13 cellular contexts compared by ENCODE assay signal in genomic region chr5:177040814-177041410, GRCh38. TPM values are rescaled to one million over a fixed set of nuclear protein-coding genes. Genes with fewer than 3 reads are reported as not detected.
DNase-seq lines count a peak whose midpoint lies in the region; ATAC-seq and TF ChIP-seq lines count a peak whose summit lies in the region.
"Had no signal": no experiment of that assay in that cellular context is flagged by ENCODE, and none has a peak within 500 bp of the region (broad histone marks: within the 10 kb centered on the region; RNA-seq: fewer than 3 reads in every experiment).

No MANE protein-coding gene starts in this region.

- ATAC-seq in GM21529 (IDR thresholded peaks at IDR 0.05; ENCODE audit: unreplicated experiment) (no peak), HG03520 (IDR thresholded peaks at IDR 0.05; ENCODE audit: unreplicated experiment) (no peak)
- ATAC-seq: left ventricle myocardium superior had no signal

- peak overlapping the region; percentile 7 for H3K27ac ChIP-seq in muscle layer of colon (ENCODE audit: low read depth, low read length)
- H3K27ac ChIP-seq: hepatocyte, uterus had no signal

- H3K4me1 Mint-ChIP-seq in HFFc6 (ENCODE audit: low read depth), result peaks cover 10% of the 10 kb centered on the region; the same call in 1 of the 2 replicates

- no peaks in the 10 kb centered on the region for H3K9me3 Mint-ChIP-seq in HFFc6

- H3K27me3 Mint-ChIP-seq in HFFc6 (ENCODE audit: insufficient read depth), result no peaks in the 10 kb centered on the region

- peaks cover 15% of the 10 kb centered on the region for H3K4me1 ChIP-seq in muscle layer of colon (ENCODE audit: insufficient read depth, low read length)
- H3K4me1 ChIP-seq: uterus had no signal

- H3K27ac Mint-ChIP-seq in HFFc6, result no peak overlapping the region; the same call in 1 of the 2 replicates

- H3K36me3 Mint-ChIP-seq in HFFc6 (ENCODE audit: low read depth), result peaks cover 12% of the 10 kb centered on the region

- no peak overlapping the region for H3K4me3 Mint-ChIP-seq in HFFc6

- no peaks in the 10 kb centered on the region for H3K27me3 ChIP-seq in muscle layer of colon (ENCODE audit: control insufficient read depth in 1 of 2, insufficient read depth in 2 of 2, low read length in 2 of 2)
- H3K27me3 ChIP-seq: hepatocyte, uterus had no signal

- DNase-seq in AG08395 (ENCODE audit: low spot score) (peak; percentile 78), HFFc6 (peak; percentile 38), cardiac fibroblast (ENCODE audit: low read depth in 2 of 2) (peak; percentile 17 to 63), NCI-H1417 treated with DMSO at 0.1 percent for 48 hours (lab: John Stamatoyannopoulos, UW) (no peak), medulla oblongata (ENCODE audit: extremely low spot score) (no peak)
- DNase-seq: left ventricle myocardium superior, NCI-H1105, NCI-H82 had no signal

- no peak overlapping the region for H3K4me3 ChIP-seq in cardiac fibroblast (replicated peaks in 1 of 2; ENCODE audit: low read depth in 2 of 2, low read length in 2 of 2)
- H3K4me3 ChIP-seq in muscle layer of colon (ENCODE audit: low read depth in 1 of 2, low read length in 2 of 2), result no peak overlapping the region
- H3K4me3 ChIP-seq: hepatocyte, uterus had no signal

- H3K9ac ChIP-seq in muscle layer of colon (ENCODE audit: low read length), result no peak overlapping the region

- H3K9me3 ChIP-seq in muscle layer of colon (ENCODE audit: low read length), result no peaks in the 10 kb centered on the region
- H3K9me3 ChIP-seq: uterus had no signal

- peaks cover 15% of the 10 kb centered on the region for H3K36me3 ChIP-seq in muscle layer of colon (ENCODE audit: insufficient read depth, low read length)
- H3K36me3 ChIP-seq: uterus had no signal

- TF ChIP-seq CTCF in HFFc6 (IDR thresholded peaks at IDR 0.05) (no peak), cardiac fibroblast (IDR thresholded peaks at IDR 0.05; ENCODE audit: low read depth, low read length) (no peak)

RNA-seq across cellular contexts. Expression of gene ZNF346, which starts 18.4 kb away (rescaled TPM):
- 10 to 100 TPM; 11.2 to 15.1 (median 12.0) TPM for total RNA-seq in HFFc6 (2021; fragmentation: NEBNext Ultra II Directional; extraction: Animal tissue kit (Norgen Biotek cat#: 25700))

RNA-seq across cellular contexts. Expression of gene UIMC1, which starts 34.3 kb away (rescaled TPM):
- total RNA-seq in HFFc6 (2021; fragmentation: NEBNext Ultra II Directional; extraction: Animal tissue kit (Norgen Biotek cat#: 25700)), result 10 to 100 TPM; 19.8 to 34.4 (median 23.6) TPM

RNA-seq across cellular contexts. Expression of gene FGFR4, which starts 45.8 kb away (rescaled TPM):
- under 1 TPM in 5 of 6 experiments, not detected in 1; 0.14 to 0.53 (median 0.33) TPM for total RNA-seq in HFFc6 (2021; fragmentation: NEBNext Ultra II Directional; extraction: Animal tissue kit (Norgen Biotek cat#: 25700))

Comparison
In these comparisons a context has a peak if more than half of its experiments do, and no peak if none do; other contexts are left out.
1. DNase-seq: peak in AG08395 (single experiment), HFFc6 (single experiment) and cardiac fibroblast (2 of 2); none in NCI-H1417 treated with DMSO at 0.1 percent for 48 hours (single experiment) and medulla oblongata (single experiment).